Comparison of ENCODE assay signal across 11 cellular contexts in the genomic region with DNA sequence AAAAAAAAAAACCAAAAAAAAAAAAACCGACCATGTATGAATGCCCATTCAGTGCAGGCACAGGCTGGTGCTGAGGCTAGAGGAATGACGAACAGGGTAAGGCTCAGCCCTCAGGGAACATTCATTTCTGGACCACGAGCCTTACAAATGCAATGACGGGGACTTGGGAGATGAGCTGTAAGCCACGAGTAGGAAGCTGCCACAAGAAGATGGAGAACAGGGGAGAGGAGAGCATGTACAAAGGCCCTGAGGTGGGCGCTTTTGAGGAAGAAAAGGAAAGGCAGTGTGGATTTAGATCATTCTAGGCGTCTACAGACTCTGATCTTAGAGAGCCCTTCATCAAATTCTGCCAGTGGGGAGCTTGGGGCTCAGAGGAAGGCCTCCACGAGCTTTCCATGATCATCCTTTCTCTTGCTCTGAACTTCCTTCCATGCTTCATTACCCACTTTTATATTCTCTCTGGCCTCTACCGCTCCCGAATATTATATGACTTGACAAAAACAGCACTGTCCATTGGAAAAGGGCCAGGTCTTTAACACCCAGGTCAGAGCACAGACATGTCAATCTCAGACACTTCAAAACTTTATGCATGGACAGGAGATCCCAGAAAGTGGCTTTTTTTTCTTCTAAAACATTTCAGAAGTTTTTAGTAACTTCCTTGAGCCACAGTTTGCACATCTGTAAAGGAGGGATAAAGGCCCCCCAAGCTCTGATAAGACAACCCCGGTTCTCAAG. TPM values are rescaled to one million over a fixed set of nuclear protein-coding genes. Genes with fewer than 3 reads are reported as not detected.
DNase-seq lines count a peak whose midpoint lies in the region; ATAC-seq and TF ChIP-seq lines count a peak whose summit lies in the region.
"Had no signal": no experiment of that assay in that cellular context is flagged by ENCODE, and none has a peak within 500 bp of the region (broad histone marks: within the 10 kb centered on the region; RNA-seq: fewer than 3 reads in every experiment).

No MANE protein-coding gene starts in this region.

- ATAC-seq in activated naive CD4-positive, alpha-beta T cell treated with anti-CD3 and anti-CD28 coated beads, Interleukin-2, amount 50 U/mL, for 72 hours, result peak; percentile 56 to 61
- ATAC-seq in natural killer cell (no peak), esophagus mucosa (no peak)

- H3K4me1 Mint-ChIP-seq in CD4-positive, alpha-beta memory T cell, result peaks cover 15 to 40% (median 26%) of the 10 kb centered on the region in 4 donors
- peaks cover 15 to 19% of the 10 kb centered on the region in 2 donors for H3K4me1 Mint-ChIP-seq in natural killer cell

- CTCF ChIA-PET in CD4-positive, alpha-beta memory T cell (lab: Charles Lee; ENCODE audit: partially characterized antibody), result interaction anchor here (0.7 to 3.4 kb wide), 28 partner anchors 9 to 757 kb away, joined by 3 to 28 read pairs (median 5); no protein-coding TSS in a partner anchor

- intact Hi-C loops in CD4-positive, alpha-beta memory T cell (cut with micrococcal nuclease), result loop anchor here (1.0 to 2.0 kb wide), 2 partner anchors 78 to 442 kb away; no protein-coding TSS in a partner anchor
- intact Hi-C loops in natural killer cell (cut with micrococcal nuclease), result loop anchor here (1.0 kb wide), 2 partner anchors 78 to 89 kb away; no protein-coding TSS in a partner anchor
- intact Hi-C loops in transverse colon (cut with DNase I; ENCODE audit: low total_unique reads), result no loop called here

- H3K9me3 Mint-ChIP-seq in CD4-positive, alpha-beta memory T cell, result peaks cover 0 to 4% (median 2%) of the 10 kb centered on the region in 8 donors
- H3K9me3 Mint-ChIP-seq in activated naive CD4-positive, alpha-beta T cell treated with anti-CD3 and anti-CD28 coated beads, Interleukin-2, amount 50 U/mL, for 72 hours, result peaks cover 0 to 4% of the 10 kb centered on the region in 2 donors
- H3K9me3 Mint-ChIP-seq in natural killer cell, result no peaks in the 10 kb centered on the region

- H3K4me3 Mint-ChIP-seq in CD4-positive, alpha-beta memory T cell, result peak overlapping the region; percentile 35 to 81 (median 64)
- H3K4me3 Mint-ChIP-seq in natural killer cell, result peak overlapping the region; percentile 7

- peak overlapping the region in 1 of 2 donors; percentile 34 for H3K4me3 ChIP-seq in CD4-positive, alpha-beta memory T cell (ENCODE audit: low read length in 2 of 2)
- H3K4me3 ChIP-seq in HUES64 (ENCODE audit: low read length), result peak overlapping the region; percentile 67
- peak overlapping the region in 1 of 4 donors; percentile 39 for H3K4me3 ChIP-seq in transverse colon

- TF ChIP-seq CTCF in natural killer cell (IDR thresholded peaks at IDR 0.05) (no peak), transverse colon (IDR thresholded peaks at IDR 0.05) (no peak)

- TF ChIP-seq EP300 in transverse colon (IDR thresholded peaks at IDR 0.05; ENCODE audit: low read depth), result no peak

- in situ Hi-C loops in transverse colon (cut with MboI; ENCODE audit: low pct_ligation_motif_present in 1 of 4, low pct_unique_long_range_greater_than_20kb in 1 of 4, low sequenced_read_pairs in 3 of 4), result no loop called here

- no peak for TF ChIP-seq POLR2A in transverse colon (IDR thresholded peaks at IDR 0.05)

- no peak overlapping the region for H3K9ac ChIP-seq in HUES64 (ENCODE audit: low read depth, low read length)

- peaks cover 5% of the 10 kb centered on the region for H3K27me3 ChIP-seq in CD4-positive, alpha-beta memory T cell (ENCODE audit: insufficient read depth, low read length)
- H3K27me3 ChIP-seq in HUES64 (ENCODE audit: insufficient read depth, low read length), result peaks cover 87% of the 10 kb centered on the region
- peaks cover 55% of the 10 kb centered on the region for H3K27me3 ChIP-seq in transverse colon

- no peaks in the 10 kb centered on the region for H3K36me3 ChIP-seq in CD4-positive, alpha-beta memory T cell (ENCODE audit: insufficient read depth, low read length)
- no peaks in the 10 kb centered on the region for H3K36me3 ChIP-seq in HUES64 (ENCODE audit: insufficient read depth, low read length)
- no peaks in the 10 kb centered on the region for H3K36me3 ChIP-seq in transverse colon
- H3K36me3 ChIP-seq: left lung had no signal

- POLR2A ChIA-PET in CD4-positive, alpha-beta memory T cell (lab: Charles Lee; ENCODE audit: partially characterized antibody), result interaction anchor here (1.0 to 2.4 kb wide), 4 partner anchors 9 to 364 kb away, joined by 4 to 15 read pairs (median 10); partner anchors contain the start of gene WDR1

- H3K4me1 ChIP-seq in CD4-positive, alpha-beta memory T cell (ENCODE audit: insufficient read depth, low read length), result peaks cover 33% of the 10 kb centered on the region
- H3K4me1 ChIP-seq in HUES64 (ENCODE audit: insufficient read depth, low read length) (peaks cover 9% of the 10 kb centered on the region), transverse colon (peaks cover 2 to 25% (median 9%) of the 10 kb centered on the region in 4 donors)

- H3K27ac Mint-ChIP-seq in CD4-positive, alpha-beta memory T cell, result peak overlapping the region in 4 of 7 donors; percentile 18 to 81 (median 68)
- peak overlapping the region in 1 of 2 donors; percentile 31 for H3K27ac Mint-ChIP-seq in activated naive CD4-positive, alpha-beta T cell treated with anti-CD3 and anti-CD28 coated beads, Interleukin-2, amount 50 U/mL, for 72 hours
- no peak overlapping the region for H3K27ac Mint-ChIP-seq in natural killer cell

- peak in 1 of 5 donors; percentile 9 for DNase-seq in CD4-positive, alpha-beta memory T cell
- peak; percentile 28 to 61 for DNase-seq in activated naive CD4-positive, alpha-beta T cell treated with anti-CD3 and anti-CD28 coated beads, Interleukin-2, amount 50 U/mL, for 72 hours (ENCODE audit: low spot score in 2 of 2)
- no peak for DNase-seq in natural killer cell
- DNase-seq in transverse colon, result no peak
- DNase-seq in hypothalamus (lab: John Stamatoyannopoulos, UW), result no peak
- no peak for DNase-seq in DMS 273 (lab: John Stamatoyannopoulos, UW; ENCODE audit: unreplicated experiment)
- DNase-seq: NCI-H1694 had no signal

- WGBS in HUES64, result 88% methylated on average over 11 of the region's 11 CpGs
- WGBS in transverse colon (ENCODE audit: low coverage in 1 of 2), 2 donors, result 65 to 73% methylated on average over 8 to 11 of the region's 11 CpGs

- peaks cover 19 to 29% of the 10 kb centered on the region in 2 donors for H3K27me3 Mint-ChIP-seq in CD4-positive, alpha-beta memory T cell
- H3K27me3 Mint-ChIP-seq in natural killer cell (ENCODE audit: low read depth in 2 of 2), result peaks cover 34 to 48% of the 10 kb centered on the region in 2 donors

- H3K9me3 ChIP-seq in CD4-positive, alpha-beta memory T cell (ENCODE audit: control insufficient read depth in 1 of 2, low read length in 2 of 2), result no peaks in the 10 kb centered on the region
- H3K9me3 ChIP-seq in HUES64 (ENCODE audit: insufficient read depth, low read depth, low read length) (no peaks in the 10 kb centered on the region), transverse colon (no peaks in the 10 kb centered on the region)
- H3K9me3 ChIP-seq: left lung had no signal

- H3K36me3 Mint-ChIP-seq in CD4-positive, alpha-beta memory T cell, result peaks cover 0 to 4% of the 10 kb centered on the region in 2 donors
- H3K36me3 Mint-ChIP-seq in activated naive CD4-positive, alpha-beta T cell treated with anti-CD3 and anti-CD28 coated beads, Interleukin-2, amount 50 U/mL, for 72 hours, result peaks cover 17 to 19% of the 10 kb centered on the region in 2 donors
- no peaks in the 10 kb centered on the region for H3K36me3 Mint-ChIP-seq in natural killer cell

- H3K27ac ChIP-seq in CD4-positive, alpha-beta memory T cell (ENCODE audit: low read depth, low read length), result no peak overlapping the region
- no peak overlapping the region for H3K27ac ChIP-seq in HUES64 (ENCODE audit: low read depth, low read length)
- no peak overlapping the region for H3K27ac ChIP-seq in transverse colon
- H3K27ac ChIP-seq: HL-60, left lung had no signal

RNA-seq across cellular contexts. Expression of gene ZNF518B, which starts 3.3 kb away (rescaled TPM):
- 10 to 100 TPM; 48.2 to 48.6 TPM for total RNA-seq in CD4-positive, alpha-beta memory T cell
- polyA plus RNA-seq in CD4-positive, alpha-beta memory T cell, result 10 to 100 TPM in 1 of 2 donors, 1 to 10 TPM in 1; 7.0 to 10.3 TPM
- polyA plus RNA-seq in HUES64 (2013, experiment 1 of 2), result 15.5 TPM
- 19.1 TPM for polyA plus RNA-seq in HUES64 (2013, experiment 2 of 2)
- 10 to 100 TPM; 18.4 to 18.8 TPM for total RNA-seq in activated naive CD4-positive, alpha-beta T cell treated with anti-CD3 and anti-CD28 coated beads, Interleukin-2, amount 50 U/mL, for 72 hours
- total RNA-seq in natural killer cell (10 to 100 TPM; 14.6 to 19.9 (median 15.2) TPM), transverse colon (10 to 100 TPM in 2 of 4 donors, 1 to 10 TPM in 2; 3.2 to 23.5 (median 12.5) TPM), esophagus mucosa (13.4 TPM)

Comparison
In these comparisons a context has a peak if more than half of its experiments do, and no peak if none do; other contexts are left out.
1. DNase-seq: peak in activated naive CD4-positive, alpha-beta T cell treated with anti-CD3 and anti-CD28 coated beads, Interleukin-2, amount 50 U/mL, for 72 hours (2 of 2); none in natural killer cell (single experiment), transverse colon (single experiment), hypothalamus (0 of 51) and DMS 273 (single experiment).
2. H3K27ac Mint-ChIP-seq: peak in CD4-positive, alpha-beta memory T cell (4 of 7); none in natural killer cell (0 of 2).
3. ATAC-seq: peak in activated naive CD4-positive, alpha-beta T cell treated with anti-CD3 and anti-CD28 coated beads, Interleukin-2, amount 50 U/mL, for 72 hours (2 of 2); none in natural killer cell (0 of 3) and esophagus mucosa (single experiment).